ENCODE assay signal across 1 cellular context in the genomic region with DNA sequence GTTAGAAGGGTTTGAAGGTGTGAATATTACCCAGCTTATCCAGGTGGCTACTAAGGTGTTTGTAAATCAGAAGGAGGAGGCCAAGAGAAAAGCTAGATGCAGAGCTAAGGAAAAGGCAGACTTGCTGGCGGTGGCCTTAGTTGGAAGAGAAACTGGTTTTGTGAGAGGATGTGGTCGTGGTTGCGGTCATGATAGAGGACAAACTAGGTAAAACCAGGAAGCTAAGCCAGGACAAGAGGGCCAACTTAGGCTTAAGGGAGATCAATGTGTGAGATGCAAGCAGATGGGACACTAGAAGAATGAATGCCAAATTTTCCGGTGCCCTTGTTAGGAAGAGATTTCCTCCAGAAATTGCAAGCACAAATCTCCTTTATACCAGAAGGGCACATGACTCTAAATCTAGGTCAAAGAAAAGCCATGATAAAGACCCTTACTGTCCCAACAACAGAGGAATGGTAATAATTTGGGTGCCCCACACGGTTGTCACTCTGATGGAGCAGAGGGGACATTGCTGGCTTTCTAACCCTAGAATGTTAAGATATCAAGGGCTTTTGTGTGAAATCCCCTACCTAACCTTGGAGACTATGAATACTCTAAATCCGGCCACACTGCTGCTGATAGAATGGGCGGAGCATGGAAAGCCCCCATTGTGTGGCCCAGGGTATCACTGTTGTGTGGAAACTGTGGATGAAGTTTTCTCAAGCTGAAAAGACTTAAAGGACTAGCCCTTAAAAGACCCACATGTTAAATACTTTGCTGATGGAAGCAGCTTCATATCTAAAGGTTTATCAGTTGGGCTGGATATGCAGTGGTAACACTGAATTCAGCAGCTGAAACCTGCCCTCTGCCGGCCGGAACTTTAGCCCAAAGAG.
TF ChIP-seq lines count a peak whose summit lies in the region.

No MANE protein-coding gene starts in this region.

TF ChIP-seq in K562, 482 proteins besides CTCF, POLR2A, EP300 and RAD21:
- TF ChIP-seq PTBP1 (IDR thresholded peaks at IDR 0.05; ENCODE audit: low read depth, low read length) (no peak), ATF3 (IDR thresholded peaks at IDR 0.05) (no peak), ATF3 (CRISPR knock-in tag; conservative IDR thresholded peaks at IDR 0.05) (0 out of 2 replicates have a peak, but pooled peaks have one; percentile 31), GTF2B (IDR thresholded peaks at IDR 0.05; ENCODE audit: extremely low read depth, insufficient read length) (no peak), IRF9 (tag; IDR thresholded peaks at IDR 0.05) (no peak), TEAD4 (IDR thresholded peaks at IDR 0.05; ENCODE audit: low read length) (no peak), TEAD4 (CRISPR knock-in tag; IDR thresholded peaks at IDR 0.05; ENCODE audit: borderline replicate concordance) (no peak), MTA2 (IDR thresholded peaks at IDR 0.05; ENCODE audit: low read depth) (no peak), GATA2 (CRISPR knock-in tag; IDR thresholded peaks at IDR 0.05) (peak; percentile 52; the same call in 1 of the 2 replicates), CC2D1A (IDR thresholded peaks at IDR 0.05) (peak; percentile 18; the same call in 1 of the 2 replicates), FOXJ2 (tag; IDR thresholded peaks at IDR 0.05) (0 out of 2 replicates have a peak, but pooled peaks have one; percentile 20), ZNF766 (CRISPR knock-in tag; conservative IDR thresholded peaks at IDR 0.05) (peak; percentile 68; the same call in 1 of the 2 replicates), SMC3 (conservative IDR thresholded peaks at IDR 0.05; ENCODE audit: insufficient read depth, low read depth, low read length) (peak; percentile 51), ADNP (tag; IDR thresholded peaks at IDR 0.05) (no peak), ZNF639 (CRISPR knock-in tag; conservative IDR thresholded peaks at IDR 0.05 in 1 of 2, IDR thresholded peaks at IDR 0.05 in 1 of 2) (no peak), RFX5 (IDR thresholded peaks at IDR 0.05; ENCODE audit: low read depth, low read length) (no peak)
- TF ChIP-seq, protein P1, sequence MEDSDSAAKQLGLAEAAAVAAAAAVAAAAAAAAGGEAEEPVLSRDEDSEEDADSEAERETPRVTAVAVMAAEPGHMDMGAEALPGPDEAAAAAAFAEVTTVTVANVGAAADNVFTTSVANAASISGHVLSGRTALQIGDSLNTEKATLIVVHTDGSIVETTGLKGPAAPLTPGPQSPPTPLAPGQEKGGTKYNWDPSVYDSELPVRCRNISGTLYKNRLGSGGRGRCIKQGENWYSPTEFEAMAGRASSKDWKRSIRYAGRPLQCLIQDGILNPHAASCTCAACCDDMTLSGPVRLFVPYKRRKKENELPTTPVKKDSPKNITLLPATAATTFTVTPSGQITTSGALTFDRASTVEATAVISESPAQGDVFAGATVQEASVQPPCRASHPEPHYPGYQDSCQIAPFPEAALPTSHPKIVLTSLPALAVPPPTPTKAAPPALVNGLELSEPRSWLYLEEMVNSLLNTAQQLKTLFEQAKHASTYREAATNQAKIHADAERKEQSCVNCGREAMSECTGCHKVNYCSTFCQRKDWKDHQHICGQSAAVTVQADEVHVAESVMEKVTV (CRISPR knock-in tag; IDR thresholded peaks at IDR 0.05) = peak; percentile 75
- TF ChIP-seq, protein P2, sequence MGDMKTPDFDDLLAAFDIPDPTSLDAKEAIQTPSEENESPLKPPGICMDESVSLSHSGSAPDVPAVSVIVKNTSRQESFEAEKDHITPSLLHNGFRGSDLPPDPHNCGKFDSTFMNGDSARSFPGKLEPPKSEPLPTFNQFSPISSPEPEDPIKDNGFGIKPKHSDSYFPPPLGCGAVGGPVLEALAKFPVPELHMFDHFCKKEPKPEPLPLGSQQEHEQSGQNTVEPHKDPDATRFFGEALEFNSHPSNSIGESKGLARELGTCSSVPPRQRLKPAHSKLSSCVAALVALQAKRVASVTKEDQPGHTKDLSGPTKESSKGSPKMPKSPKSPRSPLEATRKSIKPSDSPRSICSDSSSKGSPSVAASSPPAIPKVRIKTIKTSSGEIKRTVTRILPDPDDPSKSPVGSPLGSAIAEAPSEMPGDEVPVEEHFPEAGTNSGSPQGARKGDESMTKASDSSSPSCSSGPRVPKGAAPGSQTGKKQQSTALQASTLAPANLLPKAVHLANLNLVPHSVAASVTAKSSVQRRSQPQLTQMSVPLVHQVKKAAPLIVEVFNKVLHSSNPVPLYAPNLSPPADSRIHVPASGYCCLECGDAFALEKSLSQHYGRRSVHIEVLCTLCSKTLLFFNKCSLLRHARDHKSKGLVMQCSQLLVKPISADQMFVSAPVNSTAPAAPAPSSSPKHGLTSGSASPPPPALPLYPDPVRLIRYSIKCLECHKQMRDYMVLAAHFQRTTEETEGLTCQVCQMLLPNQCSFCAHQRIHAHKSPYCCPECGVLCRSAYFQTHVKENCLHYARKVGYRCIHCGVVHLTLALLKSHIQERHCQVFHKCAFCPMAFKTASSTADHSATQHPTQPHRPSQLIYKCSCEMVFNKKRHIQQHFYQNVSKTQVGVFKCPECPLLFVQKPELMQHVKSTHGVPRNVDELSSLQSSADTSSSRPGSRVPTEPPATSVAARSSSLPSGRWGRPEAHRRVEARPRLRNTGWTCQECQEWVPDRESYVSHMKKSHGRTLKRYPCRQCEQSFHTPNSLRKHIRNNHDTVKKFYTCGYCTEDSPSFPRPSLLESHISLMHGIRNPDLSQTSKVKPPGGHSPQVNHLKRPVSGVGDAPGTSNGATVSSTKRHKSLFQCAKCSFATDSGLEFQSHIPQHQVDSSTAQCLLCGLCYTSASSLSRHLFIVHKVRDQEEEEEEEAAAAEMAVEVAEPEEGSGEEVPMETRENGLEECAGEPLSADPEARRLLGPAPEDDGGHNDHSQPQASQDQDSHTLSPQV (IDR thresholded peaks at IDR 0.05) = 0 out of 2 replicates have a peak, but pooled peaks have one; percentile 19
- TF ChIP-seq, protein P3, sequence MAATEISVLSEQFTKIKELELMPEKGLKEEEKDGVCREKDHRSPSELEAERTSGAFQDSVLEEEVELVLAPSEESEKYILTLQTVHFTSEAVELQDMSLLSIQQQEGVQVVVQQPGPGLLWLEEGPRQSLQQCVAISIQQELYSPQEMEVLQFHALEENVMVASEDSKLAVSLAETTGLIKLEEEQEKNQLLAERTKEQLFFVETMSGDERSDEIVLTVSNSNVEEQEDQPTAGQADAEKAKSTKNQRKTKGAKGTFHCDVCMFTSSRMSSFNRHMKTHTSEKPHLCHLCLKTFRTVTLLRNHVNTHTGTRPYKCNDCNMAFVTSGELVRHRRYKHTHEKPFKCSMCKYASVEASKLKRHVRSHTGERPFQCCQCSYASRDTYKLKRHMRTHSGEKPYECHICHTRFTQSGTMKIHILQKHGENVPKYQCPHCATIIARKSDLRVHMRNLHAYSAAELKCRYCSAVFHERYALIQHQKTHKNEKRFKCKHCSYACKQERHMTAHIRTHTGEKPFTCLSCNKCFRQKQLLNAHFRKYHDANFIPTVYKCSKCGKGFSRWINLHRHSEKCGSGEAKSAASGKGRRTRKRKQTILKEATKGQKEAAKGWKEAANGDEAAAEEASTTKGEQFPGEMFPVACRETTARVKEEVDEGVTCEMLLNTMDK (IDR thresholded peaks at IDR 0.05; ENCODE audit: borderline replicate concordance, insufficient read depth, low read depth, low read length, poor library complexity, severe bottlenecking) = peak; percentile 46
- TF ChIP-seq, protein P4, sequence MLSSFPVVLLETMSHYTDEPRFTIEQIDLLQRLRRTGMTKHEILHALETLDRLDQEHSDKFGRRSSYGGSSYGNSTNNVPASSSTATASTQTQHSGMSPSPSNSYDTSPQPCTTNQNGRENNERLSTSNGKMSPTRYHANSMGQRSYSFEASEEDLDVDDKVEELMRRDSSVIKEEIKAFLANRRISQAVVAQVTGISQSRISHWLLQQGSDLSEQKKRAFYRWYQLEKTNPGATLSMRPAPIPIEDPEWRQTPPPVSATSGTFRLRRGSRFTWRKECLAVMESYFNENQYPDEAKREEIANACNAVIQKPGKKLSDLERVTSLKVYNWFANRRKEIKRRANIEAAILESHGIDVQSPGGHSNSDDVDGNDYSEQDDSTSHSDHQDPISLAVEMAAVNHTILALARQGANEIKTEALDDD (IDR thresholded peaks at IDR 0.05) = 0 out of 2 replicates have a peak, but pooled peaks have one; percentile 26
- TF ChIP-seq, protein P5, sequence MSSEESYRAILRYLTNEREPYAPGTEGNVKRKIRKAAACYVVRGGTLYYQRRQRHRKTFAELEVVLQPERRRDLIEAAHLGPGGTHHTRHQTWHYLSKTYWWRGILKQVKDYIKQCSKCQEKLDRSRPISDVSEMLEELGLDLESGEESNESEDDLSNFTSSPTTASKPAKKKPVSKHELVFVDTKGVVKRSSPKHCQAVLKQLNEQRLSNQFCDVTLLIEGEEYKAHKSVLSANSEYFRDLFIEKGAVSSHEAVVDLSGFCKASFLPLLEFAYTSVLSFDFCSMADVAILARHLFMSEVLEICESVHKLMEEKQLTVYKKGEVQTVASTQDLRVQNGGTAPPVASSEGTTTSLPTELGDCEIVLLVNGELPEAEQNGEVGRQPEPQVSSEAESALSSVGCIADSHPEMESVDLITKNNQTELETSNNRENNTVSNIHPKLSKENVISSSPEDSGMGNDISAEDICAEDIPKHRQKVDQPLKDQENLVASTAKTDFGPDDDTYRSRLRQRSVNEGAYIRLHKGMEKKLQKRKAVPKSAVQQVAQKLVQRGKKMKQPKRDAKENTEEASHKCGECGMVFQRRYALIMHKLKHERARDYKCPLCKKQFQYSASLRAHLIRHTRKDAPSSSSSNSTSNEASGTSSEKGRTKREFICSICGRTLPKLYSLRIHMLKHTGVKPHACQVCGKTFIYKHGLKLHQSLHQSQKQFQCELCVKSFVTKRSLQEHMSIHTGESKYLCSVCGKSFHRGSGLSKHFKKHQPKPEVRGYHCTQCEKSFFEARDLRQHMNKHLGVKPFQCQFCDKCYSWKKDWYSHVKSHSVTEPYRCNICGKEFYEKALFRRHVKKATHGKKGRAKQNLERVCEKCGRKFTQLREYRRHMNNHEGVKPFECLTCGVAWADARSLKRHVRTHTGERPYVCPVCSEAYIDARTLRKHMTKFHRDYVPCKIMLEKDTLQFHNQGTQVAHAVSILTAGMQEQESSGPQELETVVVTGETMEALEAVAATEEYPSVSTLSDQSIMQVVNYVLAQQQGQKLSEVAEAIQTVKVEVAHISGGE (CRISPR knock-in tag; IDR thresholded peaks at IDR 0.05) = no peak
TF ChIP-seq in K562: peak in this region for 10.
